Comparison of ENCODE assay signal across 18 cellular contexts in the genomic region with DNA sequence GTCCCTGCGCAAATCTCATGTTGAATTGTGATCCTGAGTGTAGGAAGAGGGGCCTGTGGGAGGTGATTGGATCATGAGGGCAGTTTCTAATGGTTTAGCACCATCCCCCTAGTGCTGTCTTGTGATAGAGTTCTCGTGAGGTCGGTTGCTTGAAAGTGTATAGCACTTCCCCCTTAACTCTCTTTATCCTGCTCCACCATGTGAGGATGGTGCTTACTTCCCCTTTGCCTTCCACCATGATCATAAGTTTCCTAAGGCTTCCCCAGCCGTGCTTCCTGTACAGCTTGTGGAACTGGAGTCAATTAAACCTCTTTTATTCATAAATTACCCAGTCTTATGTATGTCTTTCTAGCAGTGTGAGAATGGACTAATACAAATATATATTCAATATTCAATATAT.
"Had no signal": no experiment of that assay in that cellular context is flagged by ENCODE, and none has a peak within 500 bp of the region (broad histone marks: within the 10 kb centered on the region; RNA-seq: fewer than 3 reads in every experiment).

No MANE protein-coding gene starts in this region.

- H3K27me3 ChIP-seq: foreskin keratinocyte, pancreas had no signal

- H3K4me1 ChIP-seq: foreskin keratinocyte, left ventricle myocardium inferior, lower lobe of right lung, pancreas had no signal

- H3K27ac ChIP-seq: foreskin keratinocyte, left ventricle myocardium inferior, lower lobe of right lung, pancreas had no signal

- H3K9me3 ChIP-seq: pancreas had no signal

- H3K36me3 ChIP-seq: left ventricle myocardium inferior, lower lobe of right lung, pancreas had no signal

- DNase-seq: effector CD4-positive, alpha-beta T cell; endodermal cell; erythroblast; foreskin keratinocyte; immature natural killer cell; left ventricle myocardium inferior; lower lobe of right lung; natural killer cell; pancreas; right cardiac atrium; small intestine; stimulated activated CD4-positive, alpha-beta T cell treated with anti-CD3 and anti-CD28 coated beads, Interleukin-12 subunit alpha, Interleukin-12 subunit beta, amount 100 ng/mL, for 4 hours; stimulated activated naive CD4-positive, alpha-beta T cell treated with Interleukin-2 at 50 U/mL for 16 hours; trophoblast cell had no signal

- H3K27ac Mint-ChIP-seq: endodermal cell, immature natural killer cell, memory B cell, mesothelial cell of epicardium, natural killer cell, progenitor cell of endocrine pancreas had no signal

- H3K4me3 ChIP-seq: left ventricle myocardium inferior, lower lobe of right lung, pancreas had no signal

- H3K4me1 Mint-ChIP-seq: endodermal cell, immature natural killer cell, memory B cell, natural killer cell, neural crest cell had no signal

- H3K4me3 Mint-ChIP-seq: endodermal cell, immature natural killer cell, memory B cell, mesothelial cell of epicardium, natural killer cell, neural crest cell had no signal

- H3K27me3 Mint-ChIP-seq: memory B cell, progenitor cell of endocrine pancreas had no signal
